Comparison of ENCODE assay signal across 20 cellular contexts in genomic region chr6:135314543-135314942, GRCh38.
DNase-seq lines count a peak whose midpoint lies in the region; ATAC-seq and TF ChIP-seq lines count a peak whose summit lies in the region.
"Had no signal": no experiment of that assay in that cellular context is flagged by ENCODE, and none has a peak within 500 bp of the region (broad histone marks: within the 10 kb centered on the region; RNA-seq: fewer than 3 reads in every experiment).

No MANE protein-coding gene starts in this region.

- CTCF ChIA-PET in GM10248 (lab: Yijun Ruan, JAX): interaction anchor here (0.8 to 1.4 kb wide), 5 partner anchors 14 to 108 kb away, joined by 3 to 4 read pairs (median 3); no protein-coding TSS in a partner anchor

- no peaks in the 10 kb centered on the region for H4K20me1 ChIP-seq in OCI-LY3 (ENCODE audit: insufficient read depth, low read length)

- TF ChIP-seq CTCF in GM10248 (IDR thresholded peaks at IDR 0.05; ENCODE audit: control extremely low read depth, extremely low read depth, low read depth, missing control alignments) (no peak), OCI-LY3 (IDR thresholded peaks at IDR 0.05; ENCODE audit: low read depth, low read length) (no peak), upper lobe of left lung (IDR thresholded peaks at IDR 0.05) (no peak)

- peak overlapping the region; percentile 33 for H3K4me2 ChIP-seq in OCI-LY3 (ENCODE audit: low read length)
- H3K4me2 ChIP-seq: neural progenitor cell had no signal

- WGBS in upper lobe of left lung, 2 donors: 79 to 95% methylated on average over 1 of the region's 1 CpG

- H3K27me3 ChIP-seq in OCI-LY3 (ENCODE audit: low read depth, low read length) (no peaks in the 10 kb centered on the region), upper lobe of left lung (no peaks in the 10 kb centered on the region)
- H3K27me3 ChIP-seq: cardiac muscle cell, neural progenitor cell had no signal

- H3K4me3 ChIP-seq in OCI-LY3 (ENCODE audit: low read length): no peak overlapping the region
- H3K4me3 ChIP-seq in upper lobe of left lung: no peak overlapping the region
- H3K4me3 ChIP-seq: cardiac muscle cell, neural progenitor cell had no signal

- ATAC-seq in GM18861 (IDR thresholded peaks at IDR 0.05; ENCODE audit: unreplicated experiment) (peak; percentile 59), HG03095 (IDR thresholded peaks at IDR 0.05; ENCODE audit: unreplicated experiment) (peak; percentile 74), GM21825 (IDR thresholded peaks at IDR 0.05; ENCODE audit: unreplicated experiment) (no peak), upper lobe of left lung (ENCODE audit: low FRiP score in 2 of 2) (no peak)
- ATAC-seq: activated T-cell treated with anti-CD3 and anti-CD28 coated beads, Interleukin-2, amount 50 U/mL, for 72 hours; Panc1; SK-N-SH treated with all-trans-retinoic acid at 6 μM for 48 hours had no signal

- H3K4me1 ChIP-seq in OCI-LY3 (ENCODE audit: low read length) (peaks cover 34% of the 10 kb centered on the region), upper lobe of left lung (no peaks in the 10 kb centered on the region)
- H3K4me1 ChIP-seq: neural progenitor cell had no signal

- POLR2A ChIA-PET in GM10248 (lab: Yijun Ruan, JAX): no interaction called here

- no peak for TF ChIP-seq POLR2A in upper lobe of left lung (IDR thresholded peaks at IDR 0.05)

- peak overlapping the region; percentile 14; the same call in 1 of the 2 replicates for H3K27ac ChIP-seq in OCI-LY3 (ENCODE audit: low read length)
- no peak overlapping the region for H3K27ac ChIP-seq in upper lobe of left lung
- H3K27ac ChIP-seq: cardiac muscle cell, neural progenitor cell had no signal

- no peak overlapping the region for H3K9ac ChIP-seq in OCI-LY3 (ENCODE audit: low read length)
- H3K9ac ChIP-seq: neural progenitor cell had no signal

- H3K79me2 ChIP-seq in OCI-LY3 (ENCODE audit: low read length): no peaks in the 10 kb centered on the region

- H2AFZ ChIP-seq in OCI-LY3 (ENCODE audit: low read depth, low read length): no peak overlapping the region
- H2AFZ ChIP-seq: neural progenitor cell had no signal

- H3K36me3 ChIP-seq in OCI-LY3 (replicated peaks; ENCODE audit: low read depth, low read length) (no peaks in the 10 kb centered on the region), upper lobe of left lung (peaks cover 0 to 3% (median 0%) of the 10 kb centered on the region in 4 donors)
- H3K36me3 ChIP-seq: cardiac muscle cell, neural progenitor cell had no signal

- DNase-seq in GM10248 (ENCODE audit: extremely low spot score) (peak; percentile 20), globus pallidus (ENCODE audit: low spot score) (no peak), upper lobe of left lung (no peak)
- no peak for DNase-seq in activated CD4-positive, alpha-beta T cell treated with anti-CD3 and anti-CD28 coated beads, Interleukin-2, amount 50 U/mL, for 48 hours
- DNase-seq: activated CD4-positive, alpha-beta T cell treated with anti-CD3 and anti-CD28 coated beads, Interleukin-2, amount 50 U/mL, for 4 hours; activated T-cell treated with anti-CD3 and anti-CD28 coated beads, Interleukin-2, amount 50 U/mL, for 72 hours; COR-L47; GF-D8; IMR-90; kidney glomerular epithelial cell; NCI-H524; stimulated activated CD4-positive, alpha-beta T cell treated with anti-CD3 and anti-CD28 coated beads, Interleukin-15, amount 100 ng/mL, for 24 hours had no signal

- no peak for TF ChIP-seq EP300 in upper lobe of left lung (IDR thresholded peaks at IDR 0.05)

- no peaks in the 10 kb centered on the region for H3K9me3 ChIP-seq in OCI-LY3 (ENCODE audit: insufficient read depth, low read length)
- H3K9me3 ChIP-seq in upper lobe of left lung: no peaks in the 10 kb centered on the region

Comparison
In these comparisons a context has a peak if more than half of its experiments do, and no peak if none do; other contexts are left out.
1. ATAC-seq: peak in GM18861 (single experiment) and HG03095 (single experiment); none in GM21825 (single experiment) and upper lobe of left lung (0 of 2).